ENCODE assay signal across 8 cellular contexts in genomic region chr5:154038604-154039457, GRCh38. TPM values are rescaled to one million over a fixed set of nuclear protein-coding genes. Genes with fewer than 3 reads are reported as not detected.
DNase-seq lines count a peak whose midpoint lies in the region; ATAC-seq and TF ChIP-seq lines count a peak whose summit lies in the region.

Gene FAM114A2 (minus strand): TSS chr5:154038910. CDS start chr5:154034953, 3,957 bp downstream.
Gene MFAP3 (plus strand): TSS chr5:154038967. CDS start chr5:154049723, 10,756 bp downstream.

- peaks cover 36% of the 10 kb centered on the region for H3K79me2 ChIP-seq in OCI-LY7 (ENCODE audit: insufficient read depth, low read depth, low read length)

- POLR2A ChIA-PET in OCI-LY7 (lab: Charles Lee): interaction anchor here (0.7 to 4.3 kb wide), 13 partner anchors 8 to 385 kb away, joined by 3 to 33 read pairs (median 4); partner anchors contain the start of gene GALNT10

- peak; percentile 98 for ATAC-seq in GM21526 (IDR thresholded peaks at IDR 0.05; ENCODE audit: low FRiP score, unreplicated experiment)

- H3K9me3 ChIP-seq in OCI-LY7 (ENCODE audit: low read length): no peaks in the 10 kb centered on the region

- peaks cover 32% of the 10 kb centered on the region for H3K4me1 ChIP-seq in OCI-LY7 (ENCODE audit: insufficient read depth, low read length, poor library complexity, severe bottlenecking)

- TF ChIP-seq CTCF in OCI-LY7 (conservative IDR thresholded peaks at IDR 0.05; ENCODE audit: low read length): no peak

- DNase-seq in DMS 273 treated with DMSO at 0.1 percent for 48 hours (lab: John Stamatoyannopoulos, UW): peak; percentile 56
- peak; percentile 88 for DNase-seq in HuH-7 (ENCODE audit: low spot score)
- DNase-seq in OCI-LY7 (ENCODE audit: low spot score): peak; percentile 93
- peak; percentile 80 for DNase-seq in activated T-cell treated with anti-CD3 and anti-CD28 coated beads for 1 hour (ENCODE audit: low read depth)
- DNase-seq in epidermal melanocyte (ENCODE audit: insufficient read length, low spot score): peak; percentile 82
- peak; percentile 82 for DNase-seq in middle frontal gyrus (ENCODE audit: extremely low spot score, low spot score)
- DNase-seq in stimulated activated CD8-positive, alpha-beta memory T cell treated with anti-CD3 and anti-CD28 coated beads, Interleukin-2, amount 100 ng/mL, for 1 hour (ENCODE audit: low read depth in 2 of 2): peak; percentile 71 to 76

- 0 out of 2 replicates have a peak, but pooled peaks cover 11% of the 10 kb centered on the region for H3K36me3 ChIP-seq in OCI-LY7 (ENCODE audit: insufficient read depth, low read length)

- BruUV-seq in OCI-LY7 (replicated peaks; lab: Mats Ljungman, UMichigan): no TSS peak

- H2AFZ ChIP-seq in OCI-LY7 (ENCODE audit: low read length): peak within 1 kb of the TSS; percentile 87

- CTCF ChIA-PET in OCI-LY7 (lab: Charles Lee; ENCODE audit: unreplicated experiment): no interaction called here

- peak within 1 kb of the TSS; percentile 91 for H3K4me3 ChIP-seq in OCI-LY7 (ENCODE audit: low read depth, low read length, poor library complexity, severe bottlenecking)

- H3K4me2 ChIP-seq in OCI-LY7 (ENCODE audit: low read length): peak within 1 kb of the TSS; percentile 93

- intact Hi-C loops in OCI-LY7 (cut with micrococcal nuclease; ENCODE audit: unreplicated experiment): no loop called here

- no peaks in the 10 kb centered on the region for H4K20me1 ChIP-seq in OCI-LY7 (ENCODE audit: insufficient read depth, low read length)

- H3K9me2 ChIP-seq in OCI-LY7 (ENCODE audit: insufficient read depth, low read length): no peaks in the 10 kb centered on the region

- peak within 1 kb of the TSS; percentile 83 for H3K27ac ChIP-seq in OCI-LY7 (ENCODE audit: low read depth, low read length, poor library complexity, severe bottlenecking)

RNA-seq across cellular contexts. Expression of gene FAM114A2, which starts in this region (rescaled TPM):
- total RNA-seq in OCI-LY7 (2014; rRNA removed; shearing (Covaris generic)): 16.5 and 22.3 TPM in 2 replicates
- total RNA-seq in OCI-LY7 (2022): 30.7 and 33.2 TPM in 2 replicates

RNA-seq across cellular contexts. Expression of gene MFAP3, which starts in this region (rescaled TPM):
- total RNA-seq in OCI-LY7 (2014; rRNA removed; shearing (Covaris generic)): 20.6 and 29.9 TPM in 2 replicates
- 24.4 and 27.7 TPM in 2 replicates for total RNA-seq in OCI-LY7 (2022)

Comparison
In these comparisons a context has a peak if more than half of its experiments do, and no peak if none do; other contexts are left out.
1. Peak in every context shown above with its lines: DNase-seq, ATAC-seq, H3K4me3 ChIP-seq and H3K27ac ChIP-seq.